In genomic region chr1:248858891-248859889, GRCh38 we compare ENCODE assay signal across 8 cellular contexts. TPM values are rescaled to one million over a fixed set of nuclear protein-coding genes. Genes with fewer than 3 reads are reported as not detected.
DNase-seq lines count a peak whose midpoint lies in the region; ATAC-seq and TF ChIP-seq lines count a peak whose summit lies in the region.

ZNF692 (minus strand) TSS chr1:248859085; CDS start chr1:248858309, 776 bp downstream.

- H3K4me3 Mint-ChIP-seq in activated naive CD4-positive, alpha-beta T cell treated with anti-CD3 and anti-CD28 coated beads, Interleukin-2, amount 10 ng/mL, durations not matched to agents 7 days and 5 days = peak within 1 kb of the TSS; percentile 89

- H3K36me3 Mint-ChIP-seq in activated naive CD4-positive, alpha-beta T cell treated with anti-CD3 and anti-CD28 coated beads, Interleukin-2, amount 10 ng/mL, durations not matched to agents 7 days and 5 days = peaks cover 12% of the 10 kb centered on the region

- TF ChIP-seq POLR2A in NB4 (IDR thresholded peaks at IDR 0.05; ENCODE audit: extremely low read depth, insufficient read length) (peak; percentile 95), gastroesophageal sphincter (IDR thresholded peaks at IDR 0.05) (peak; percentile 65 to 86), suprapubic skin (IDR thresholded peaks at IDR 0.05) (peak; percentile 42 to 68)

- peak within 1 kb of the TSS; percentile 95 for H3K9ac ChIP-seq in SK-N-MC (ENCODE audit: insufficient read length)

- CTCF ChIA-PET in activated naive CD4-positive, alpha-beta T cell treated with anti-CD3 and anti-CD28 coated beads, Interleukin-2, amount 10 ng/mL, durations not matched to agents 7 days and 5 days (lab: Charles Lee) = interaction anchor here (0.9 to 2.9 kb wide), 10 partner anchors 9 to 67 kb away, joined by 3 to 19 read pairs (median 4); partner anchors contain the start of genes SH3BP5L and ZNF672

- DNase-seq in NB4 (ENCODE audit: low read depth) (peak; percentile 98), SK-N-MC (ENCODE audit: low read depth, low spot score) (peak; percentile 84), occipital lobe (lab: John Stamatoyannopoulos, UW) (peak; percentile 95), suprapubic skin (ENCODE audit: low spot score in 2 of 2) (peak; percentile 98)
- DNase-seq in activated naive CD4-positive, alpha-beta T cell treated with anti-CD3 and anti-CD28 coated beads, Interleukin-2, amount 10 ng/mL, durations not matched to agents 7 days and 5 days = peak; percentile 98

- H3K4me1 ChIP-seq in gastroesophageal sphincter = peaks cover 0 to 54% (median 26%) of the 10 kb centered on the region in 3 donors
- H3K4me1 ChIP-seq in suprapubic skin = peaks cover 43% of the 10 kb centered on the region

- H3K27ac Mint-ChIP-seq in activated naive CD4-positive, alpha-beta T cell treated with anti-CD3 and anti-CD28 coated beads, Interleukin-2, amount 10 ng/mL, durations not matched to agents 7 days and 5 days = peak within 1 kb of the TSS; percentile 94

- H3K27me3 Mint-ChIP-seq in activated naive CD4-positive, alpha-beta T cell treated with anti-CD3 and anti-CD28 coated beads, Interleukin-2, amount 10 ng/mL, durations not matched to agents 7 days and 5 days = peaks cover 5% of the 10 kb centered on the region

- peak; percentile 78 for ATAC-seq in HG02588 (IDR thresholded peaks at IDR 0.05; ENCODE audit: unreplicated experiment)
- peak; percentile 92 for ATAC-seq in gastroesophageal sphincter

- H3K36me3 ChIP-seq in SK-N-MC (ENCODE audit: insufficient read depth, low read length) (peaks cover 23% of the 10 kb centered on the region), gastroesophageal sphincter (peaks cover 0 to 14% of the 10 kb centered on the region in 2 donors), suprapubic skin (peaks cover 10% of the 10 kb centered on the region)

- no peaks in the 10 kb centered on the region for H3K9me3 Mint-ChIP-seq in activated naive CD4-positive, alpha-beta T cell treated with anti-CD3 and anti-CD28 coated beads, Interleukin-2, amount 10 ng/mL, durations not matched to agents 7 days and 5 days

- WGBS in gastroesophageal sphincter (ENCODE audit: low coverage in 1 of 2), 2 donors = 29 to 36% methylated on average over 10 to 13 of the region's 62 CpGs
- 6% methylated on average over 47 of the region's 62 CpGs for WGBS in suprapubic skin

- H3K9me3 ChIP-seq in SK-N-MC (ENCODE audit: low read depth, low read length) (no peaks in the 10 kb centered on the region), gastroesophageal sphincter (no peaks in the 10 kb centered on the region), suprapubic skin (no peaks in the 10 kb centered on the region)

- TF ChIP-seq EP300 in gastroesophageal sphincter (IDR thresholded peaks at IDR 0.05) = no peak
- TF ChIP-seq EP300 in suprapubic skin (IDR thresholded peaks at IDR 0.05) = no peak

- peaks cover 60% of the 10 kb centered on the region for H3K4me1 Mint-ChIP-seq in activated naive CD4-positive, alpha-beta T cell treated with anti-CD3 and anti-CD28 coated beads, Interleukin-2, amount 10 ng/mL, durations not matched to agents 7 days and 5 days

- TF ChIP-seq CTCF in NB4 (IDR thresholded peaks at IDR 0.05; ENCODE audit: low read depth, low read length) = no peak
- peak in 1 of 4 experiments; percentile 11 for TF ChIP-seq CTCF in gastroesophageal sphincter (IDR thresholded peaks at IDR 0.05)
- no peak for TF ChIP-seq CTCF in suprapubic skin (IDR thresholded peaks at IDR 0.05)

- peak within 1 kb of the TSS; percentile 73 for H3K4me3 ChIP-seq in GM08714 (ENCODE audit: low read length)
- H3K4me3 ChIP-seq in NB4 (ENCODE audit: low read depth, low read length) = peak within 1 kb of the TSS; percentile 87
- peak within 1 kb of the TSS; percentile 95 for H3K4me3 ChIP-seq in SK-N-MC
- H3K4me3 ChIP-seq in gastroesophageal sphincter = peak within 1 kb of the TSS; percentile 50 to 65
- H3K4me3 ChIP-seq in suprapubic skin = peak within 1 kb of the TSS; percentile 62

- H3K27ac ChIP-seq in SK-N-MC (peak within 1 kb of the TSS; percentile 78), gastroesophageal sphincter (peak within 1 kb of the TSS; percentile 84 to 95 (median 92)), suprapubic skin (peak within 1 kb of the TSS; percentile 89)

- H3K27me3 ChIP-seq in gastroesophageal sphincter (no peaks in the 10 kb centered on the region), suprapubic skin (no peaks in the 10 kb centered on the region)

RNA-seq across cellular contexts. Expression of gene ZNF692, which starts in this region (rescaled TPM):
- total RNA-seq in gastroesophageal sphincter (10 to 100 TPM; 22.1 to 69.6 (median 28.4) TPM), occipital lobe (27.0 TPM), suprapubic skin (100 to 1,000 TPM in 1 of 4 donors, 10 to 100 TPM in 3; 30.2 to 138 (median 52.6) TPM)

Comparison
In these comparisons a context has a peak if more than half of its experiments do, and no peak if none do; other contexts are left out.
1. Peak in every context shown above with its lines: DNase-seq, ATAC-seq, H3K4me3 ChIP-seq and H3K27ac ChIP-seq.